8 cellular contexts compared by ENCODE assay signal in the genomic region with DNA sequence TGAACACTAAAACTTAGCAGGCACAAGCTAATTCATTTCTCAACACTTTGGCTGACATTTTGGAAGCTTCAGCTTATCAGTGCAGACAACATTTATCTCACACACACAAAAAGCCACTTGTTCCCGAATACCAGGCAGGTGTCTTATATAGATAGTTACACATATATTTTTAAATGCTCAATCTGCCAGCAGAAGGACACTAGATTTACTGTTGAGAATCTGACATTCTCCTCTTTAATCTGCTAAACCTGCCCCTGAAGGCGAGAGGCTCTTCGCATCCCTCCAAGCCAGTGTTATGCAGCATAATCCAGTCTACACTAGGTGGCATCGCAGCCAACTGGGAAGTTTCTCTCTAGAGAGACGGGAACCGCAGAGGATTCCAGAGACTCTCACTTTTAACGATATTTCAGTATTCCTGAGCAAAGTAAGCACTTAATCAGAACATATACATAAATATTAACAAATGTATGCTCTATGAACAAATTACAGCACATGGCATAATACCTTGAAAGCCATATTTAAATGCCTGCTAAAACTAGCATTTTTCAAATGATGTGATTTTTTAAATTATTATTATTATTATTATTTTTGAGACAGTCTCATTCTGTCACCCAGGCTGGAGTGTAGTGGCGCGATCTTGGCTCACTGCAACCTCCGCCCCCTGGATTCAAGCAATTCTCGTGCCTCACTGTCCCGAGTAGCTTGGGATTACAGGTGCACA.
DNase-seq lines count a peak whose midpoint lies in the region; ATAC-seq and TF ChIP-seq lines count a peak whose summit lies in the region.

No MANE protein-coding gene starts in this region.

- no peaks in the 10 kb centered on the region for H3K36me3 Mint-ChIP-seq in HFFc6 (ENCODE audit: low read depth)

- no peak overlapping the region for H3K27ac ChIP-seq in SK-N-SH (ENCODE audit: low read depth in 2 of 2, low read length in 1 of 2)

- H3K4me3 ChIP-seq in BJ (ENCODE audit: low read depth, low read length): no peak overlapping the region
- H3K4me3 ChIP-seq in SK-N-SH (ENCODE audit: low read depth in 2 of 2, low read length in 1 of 2): no peak overlapping the region; a peak in 1 of 4 replicates

- no peak overlapping the region for H2AFZ ChIP-seq in SK-N-SH (ENCODE audit: low read depth)

- H3K4me3 Mint-ChIP-seq in HFFc6: no peak overlapping the region

- 65% methylated on average over 12 of the region's 12 CpGs for WGBS in SK-N-SH (ENCODE audit: low lambda C conversion rate)

- no peaks in the 10 kb centered on the region for H4K20me1 ChIP-seq in SK-N-SH (ENCODE audit: insufficient read depth)

- H3K36me3 ChIP-seq in BJ (ENCODE audit: control insufficient read depth, insufficient read depth, low read length) (no peaks in the 10 kb centered on the region), SK-N-SH (replicated peaks in 1 of 2; ENCODE audit: control insufficient read depth in 1 of 2, insufficient read depth in 2 of 2, low read length in 1 of 2) (no peaks in the 10 kb centered on the region)

- ATAC-seq in HG03139 (IDR thresholded peaks at IDR 0.05; ENCODE audit: unreplicated experiment): no peak
- ATAC-seq in GM18868 (IDR thresholded peaks at IDR 0.05; ENCODE audit: unreplicated experiment): no peak
- ATAC-seq in GM19455 (IDR thresholded peaks at IDR 0.05; ENCODE audit: unreplicated experiment): no peak

- H3K79me2 ChIP-seq in SK-N-SH (ENCODE audit: insufficient read depth): no peaks in the 10 kb centered on the region

- no peak for DNase-seq in BJ (ENCODE audit: low read depth)
- DNase-seq in HFFc6: peak; percentile 41
- DNase-seq in SK-N-SH: peak; percentile 55
- DNase-seq in foreskin melanocyte: peak; percentile 52
- peak; percentile 14 for DNase-seq in retina

- H3K9me3 Mint-ChIP-seq in HFFc6: no peaks in the 10 kb centered on the region

- no peaks in the 10 kb centered on the region for H3K9me3 ChIP-seq in SK-N-SH

- no peak overlapping the region for H3K27ac Mint-ChIP-seq in HFFc6

- CTCF ChIA-PET in BJ (lab: Yijun Ruan, JAX) (interaction anchor here (0.8 to 1.7 kb wide), 7 partner anchors 8 to 168 kb away, joined by 3 to 14 read pairs (median 4); no protein-coding TSS in a partner anchor), SK-N-SH (lab: Yijun Ruan, JAX) (interaction anchor here (0.6 to 1.9 kb wide), 10 partner anchors 9 to 721 kb away, joined by 3 to 19 read pairs (median 4); no protein-coding TSS in a partner anchor)

- H3K9me2 ChIP-seq in SK-N-SH: no peaks in the 10 kb centered on the region

- TF ChIP-seq RAD21 in SK-N-SH (IDR thresholded peaks at IDR 0.05; ENCODE audit: low read length): peak; percentile 77

- H3K27me3 Mint-ChIP-seq in HFFc6 (ENCODE audit: insufficient read depth): no peaks in the 10 kb centered on the region

- TF ChIP-seq EP300 in SK-N-SH (IDR thresholded peaks at IDR 0.05; ENCODE audit: borderline replicate concordance in 1 of 2, low read depth in 1 of 2, low read length in 1 of 2): no peak

- H3K4me1 ChIP-seq in SK-N-SH (ENCODE audit: control insufficient read depth in 1 of 2, insufficient read depth in 2 of 2, low read depth in 1 of 2, low read length in 1 of 2): peaks cover 0 to 15% of the 10 kb centered on the region in 2 experiments

- TF ChIP-seq CTCF in BJ (IDR thresholded peaks at IDR 0.05; ENCODE audit: insufficient read depth, low read depth, low read length): peak; percentile 77
- TF ChIP-seq CTCF in HFFc6 (IDR thresholded peaks at IDR 0.05): peak; percentile 79
- TF ChIP-seq CTCF in SK-N-SH (IDR thresholded peaks at IDR 0.05): peak; percentile 72

- POLR2A ChIA-PET in BJ (lab: Charles Lee): no interaction called here
- POLR2A ChIA-PET in SK-N-SH (lab: Yijun Ruan, JAX): no interaction called here

- H3K4me1 Mint-ChIP-seq in HFFc6 (ENCODE audit: low read depth): peaks cover 23% of the 10 kb centered on the region

- H3K27me3 ChIP-seq in BJ (ENCODE audit: control insufficient read depth, insufficient read depth, low read length) (no peaks in the 10 kb centered on the region), SK-N-SH (ENCODE audit: insufficient read depth) (no peaks in the 10 kb centered on the region)

- H3K9ac ChIP-seq in SK-N-SH: 0 out of 2 replicates have a peak overlapping the region, but pooled peaks have one; percentile 5

- H3F3A ChIP-seq in SK-N-SH (replicated peaks; ENCODE audit: insufficient read depth): peaks cover 15% of the 10 kb centered on the region

- no peak overlapping the region for H3K4me2 ChIP-seq in SK-N-SH

TF ChIP-seq in SK-N-SH, 30 proteins besides CTCF, POLR2A, EP300 and RAD21:
- TF ChIP-seq POLR2AphosphoS5 (IDR thresholded peaks at IDR 0.05; ENCODE audit: low read depth, low read length) (no peak), SMC3 (IDR thresholded peaks at IDR 0.05; ENCODE audit: low read depth, low read length) (peak; percentile 78)
TF ChIP-seq in SK-N-SH: peak in this region for 1.
